15 cellular contexts compared by ENCODE assay signal in the genomic region with DNA sequence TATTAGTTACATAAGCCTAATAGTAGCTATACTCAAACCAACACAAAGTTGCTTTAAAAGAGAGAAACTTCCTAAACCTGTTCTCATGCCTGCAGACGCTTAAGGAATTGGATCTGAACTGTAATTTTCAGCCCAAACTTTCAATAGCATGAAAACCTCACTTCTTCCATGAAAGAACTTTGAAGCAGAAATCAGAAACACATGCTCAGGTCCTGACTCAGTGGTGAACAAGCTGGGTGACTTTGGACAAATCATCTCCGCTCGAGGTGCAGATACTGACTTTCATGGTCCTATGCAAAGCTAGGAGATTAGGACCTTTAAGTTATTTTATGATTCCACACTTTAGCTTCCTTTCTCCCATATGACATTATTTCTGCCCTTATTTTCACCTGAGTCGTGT. TPM values are rescaled to one million over a fixed set of nuclear protein-coding genes. Genes with fewer than 3 reads are reported as not detected.
A peak's percentile ranks its signal among the peaks of the same experiment; 100 is the strongest.
DNase-seq lines count a peak whose midpoint lies in the region; ATAC-seq, FAIRE-seq and TF ChIP-seq lines count a peak whose summit lies in the region.
"Had no signal": no experiment of that assay in that cellular context is flagged by ENCODE, and none has a peak within 500 bp of the region (broad histone marks: within the 10 kb centered on the region; RNA-seq: fewer than 3 reads in every experiment).

No MANE protein-coding gene starts in this region.

- H4K20me1 ChIP-seq in DOHH2 (ENCODE audit: control insufficient read depth, insufficient read depth, low read depth, low read length), result no peaks in the 10 kb centered on the region
- no peaks in the 10 kb centered on the region for H4K20me1 ChIP-seq in endothelial cell of umbilical vein (replicated peaks; ENCODE audit: control insufficient read depth, extremely low read depth, insufficient read depth, low read length)
- H4K20me1 ChIP-seq in PC-3 (ENCODE audit: low read length), result no peaks in the 10 kb centered on the region

- DNase-seq in endothelial cell of umbilical vein (ENCODE audit: low read depth, low spot score) (no peak), NOMO-1 (lab: John Stamatoyannopoulos, UW; ENCODE audit: unreplicated experiment in 2 of 2) (no peak), HTR-8/SVneo (ENCODE audit: insufficient read length, low spot score) (no peak), PC-3 (no peak), mesenteric fat pad (ENCODE audit: low spot score) (no peak)
- DNase-seq: COR-L47, NCI-H1048, NCI-H69 had no signal

- no peaks in the 10 kb centered on the region for H3K9me1 ChIP-seq in endothelial cell of umbilical vein (replicated peaks; ENCODE audit: control insufficient read depth, extremely low read depth, insufficient read depth, low read length)

- intact Hi-C loops in endothelial cell of umbilical vein (cut with micrococcal nuclease) (loop anchor here (5.0 kb wide), 1 partner anchor 108 kb away; no protein-coding TSS in a partner anchor), PC-3 (cut with micrococcal nuclease) (no loop called here)

- H3K79me2 ChIP-seq in ACC112 (ENCODE audit: control insufficient read depth, insufficient read depth, low read length, unreplicated experiment) (no peaks in the 10 kb centered on the region), DOHH2 (ENCODE audit: control insufficient read depth, low read length) (no peaks in the 10 kb centered on the region), endothelial cell of umbilical vein (ENCODE audit: control insufficient read depth, insufficient read depth, low read length) (no peaks in the 10 kb centered on the region), PC-3 (ENCODE audit: low read length) (no peaks in the 10 kb centered on the region)

- no peaks in the 10 kb centered on the region for H3K9me2 ChIP-seq in DOHH2 (replicated peaks; ENCODE audit: control insufficient read depth, low read length)
- H3K9me2 ChIP-seq in PC-3 (replicated peaks; ENCODE audit: low read length), result no peaks in the 10 kb centered on the region

- no TSS peak for BruUV-seq in endothelial cell of umbilical vein (replicated peaks; lab: Mats Ljungman, UMichigan)
- BruUV-seq in PC-3 (replicated peaks; lab: Mats Ljungman, UMichigan), result no TSS peak

- dilution Hi-C loops in endothelial cell of umbilical vein (cut with MboI; ENCODE audit: extremely low pct_ligation_motif_present, low sequenced_read_pairs), result no loop called here

- TF ChIP-seq POLR2A in endothelial cell of umbilical vein (IDR thresholded peaks at IDR 0.05; ENCODE audit: low read depth, low read length), result no peak

- H3K4me3 ChIP-seq in ACC112 (ENCODE audit: low read depth, low read length) (peak overlapping the region; percentile 71; the same call in 1 of the 2 replicates), DOHH2 (ENCODE audit: low read length) (peak overlapping the region; percentile 61), endothelial cell of umbilical vein (replicated peaks in 1 of 3; ENCODE audit: insufficient read depth in 1 of 3, low read depth in 1 of 3, low read length in 3 of 3) (no peak overlapping the region), PC-3 (ENCODE audit: low read length) (no peak overlapping the region)

- H3K4me1 ChIP-seq in ACC112 (ENCODE audit: control insufficient read depth, insufficient read depth, low read length, unreplicated experiment), result peaks cover 20% of the 10 kb centered on the region
- H3K4me1 ChIP-seq in DOHH2 (ENCODE audit: control insufficient read depth, low read length), result peaks cover 91% of the 10 kb centered on the region
- H3K4me1 ChIP-seq in endothelial cell of umbilical vein (ENCODE audit: control insufficient read depth, extremely low read depth, insufficient read depth, low read length), result peaks cover 4% of the 10 kb centered on the region
- peaks cover 11% of the 10 kb centered on the region; the same call in 1 of the 2 replicates for H3K4me1 ChIP-seq in PC-3 (ENCODE audit: insufficient read depth, low read length)

- H3K27me3 ChIP-seq in ACC112 (ENCODE audit: insufficient read depth, low read length) (no peaks in the 10 kb centered on the region), DOHH2 (ENCODE audit: control insufficient read depth, low read length) (no peaks in the 10 kb centered on the region), endothelial cell of umbilical vein (ENCODE audit: control insufficient read depth in 2 of 2, insufficient read depth in 2 of 2, low read length in 2 of 2) (no peaks in the 10 kb centered on the region), PC-3 (ENCODE audit: low read length) (no peaks in the 10 kb centered on the region)

- H3F3A ChIP-seq in DOHH2 (ENCODE audit: control insufficient read depth, insufficient read depth), result peaks cover 39% of the 10 kb centered on the region
- no peaks in the 10 kb centered on the region for H3F3A ChIP-seq in PC-3 (ENCODE audit: low read length, unreplicated experiment)

- H3K4me2 ChIP-seq in DOHH2 (ENCODE audit: low read length) (peak overlapping the region; percentile 83), endothelial cell of umbilical vein (ENCODE audit: insufficient read depth, low read length) (no peak overlapping the region), PC-3 (ENCODE audit: low read length) (no peak overlapping the region)

- H3K27ac ChIP-seq in ACC112 (ENCODE audit: low read depth, low read length) (peak overlapping the region; percentile 85), DOHH2 (ENCODE audit: low read depth, low read length) (peak overlapping the region; percentile 99), endothelial cell of umbilical vein (ENCODE audit: insufficient read depth, low read depth, low read length) (no peak overlapping the region), PC-3 (ENCODE audit: low read length) (no peak overlapping the region)

- H2AFZ ChIP-seq in ACC112 (ENCODE audit: low read length, unreplicated experiment), result peak overlapping the region; percentile 97
- H2AFZ ChIP-seq in endothelial cell of umbilical vein (ENCODE audit: low read depth, low read length), result no peak overlapping the region
- no peak overlapping the region for H2AFZ ChIP-seq in PC-3 (ENCODE audit: low read length)

- ATAC-seq in SK-N-SH treated with all-trans-retinoic acid at 6 μM for 48 hours (peak; percentile 54), PC-3 (no peak)

- TF ChIP-seq CTCF in DOHH2 (IDR thresholded peaks at IDR 0.05; ENCODE audit: low read depth, low read length, poor library complexity, severe bottlenecking) (no peak), endothelial cell of umbilical vein (IDR thresholded peaks at IDR 0.05; ENCODE audit: extremely low read depth in 1 of 2, insufficient read depth in 1 of 2, low read depth in 1 of 2, low read length in 2 of 2) (no peak), PC-3 (conservative IDR thresholded peaks at IDR 0.05; ENCODE audit: low read depth, low read length) (no peak)

- H3K36me3 ChIP-seq in ACC112 (ENCODE audit: insufficient read depth, low read length) (no peaks in the 10 kb centered on the region), DOHH2 (ENCODE audit: control insufficient read depth, low read length) (peaks cover 2% of the 10 kb centered on the region; the same call in 1 of the 2 replicates), endothelial cell of umbilical vein (ENCODE audit: control insufficient read depth in 2 of 2, extremely low read depth in 1 of 2, insufficient read depth in 2 of 2, low read length in 2 of 2) (no peaks in the 10 kb centered on the region), PC-3 (ENCODE audit: low read depth, low read length) (no peaks in the 10 kb centered on the region)

- H3K9me3 ChIP-seq in DOHH2 (ENCODE audit: control insufficient read depth, insufficient read depth, low read length) (no peaks in the 10 kb centered on the region), endothelial cell of umbilical vein (replicated peaks; ENCODE audit: control insufficient read depth, insufficient read depth, low read length) (no peaks in the 10 kb centered on the region), PC-3 (ENCODE audit: low read length) (no peaks in the 10 kb centered on the region)

- H3K9ac ChIP-seq in endothelial cell of umbilical vein (replicated peaks; ENCODE audit: extremely low read depth, insufficient read depth, low read length) (no peak overlapping the region), PC-3 (ENCODE audit: low read length) (no peak overlapping the region)

- CTCF ChIA-PET in endothelial cell of umbilical vein (lab: Charles Lee) (interaction anchor here (1.1 to 1.6 kb wide), 2 partner anchors 9 to 110 kb away, joined by 3 to 4 read pairs; no protein-coding TSS in a partner anchor), PC-3 (lab: Charles Lee) (no interaction called here)

- FAIRE-seq in endothelial cell of umbilical vein (lab: Jason Lieb, UNC) (peak; percentile 18), HTR-8/SVneo (lab: Jason Lieb, UNC) (no peak)

- POLR2A ChIA-PET in endothelial cell of umbilical vein (lab: Charles Lee) (no interaction called here), PC-3 (lab: Charles Lee; ENCODE audit: unreplicated experiment) (no interaction called here)

TF ChIP-seq in SK-N-SH treated with all-trans-retinoic acid at 6 μM for 48 hours, 23 proteins besides CTCF, POLR2A, EP300 and RAD21 (continues in another document):
- TF ChIP-seq CSDC2 (CRISPR knock-in tag; IDR thresholded peaks at IDR 0.05), result no peak
- TF ChIP-seq ZNF70 (CRISPR knock-in tag; IDR thresholded peaks at IDR 0.05), result no peak
- TF ChIP-seq ARNTL (CRISPR knock-in tag; IDR thresholded peaks at IDR 0.05; ENCODE audit: borderline replicate concordance, low read depth), result no peak

TF ChIP-seq in endothelial cell of umbilical vein, 7 proteins besides CTCF, POLR2A, EP300 and RAD21 (continues in another document):
- TF ChIP-seq POLR2AphosphoS5 (IDR thresholded peaks at IDR 0.05; ENCODE audit: insufficient read depth, low read depth, low read length), result no peak
- no peak for TF ChIP-seq FOS (IDR thresholded peaks at IDR 0.05; ENCODE audit: borderline replicate concordance, insufficient read depth, low read length)
- TF ChIP-seq GATA2 (IDR thresholded peaks at IDR 0.05; ENCODE audit: insufficient read depth, insufficient read length, low read depth, low read length), result no peak
- TF ChIP-seq MYC (IDR thresholded peaks at IDR 0.05; ENCODE audit: low read depth, low read length), result no peak
- TF ChIP-seq JUN (IDR thresholded peaks at IDR 0.05; ENCODE audit: borderline replicate concordance, insufficient read depth, insufficient read length, low read depth), result no peak
- TF ChIP-seq EZH2 (IDR thresholded peaks at IDR 0.05; ENCODE audit: borderline replicate concordance, low read depth, low read length, severe bottlenecking), result no peak

RNA-seq across cellular contexts. Expression of a gene that starts 36.5 kb away (rescaled TPM):
- total RNA-seq in endothelial cell of umbilical vein (not detected in 2 replicates), PC-3 (2014; rRNA removed) (not detected in 2 replicates), mesenteric fat pad (not detected)
- polyA plus RNA-seq in endothelial cell of umbilical vein, result not detected in 2 replicates
- not detected in 2 replicates for polyA plus RNA-seq in endothelial cell of umbilical vein (2011; cell fraction: cytosol; rRNA removed)
- polyA plus RNA-seq in endothelial cell of umbilical vein (2011; cell fraction: nucleus; rRNA removed), result not detected in 2 replicates
- not detected in 2 replicates for polyA plus RNA-seq in endothelial cell of umbilical vein (2012)
- polyA minus RNA-seq in endothelial cell of umbilical vein, result not detected in 2 replicates
- polyA minus RNA-seq in endothelial cell of umbilical vein (2011; cell fraction: cytosol; rRNA and poly(A)+ RNA removed), result not detected
- not detected in 2 replicates for polyA minus RNA-seq in endothelial cell of umbilical vein (2011; cell fraction: nucleus; rRNA and poly(A)+ RNA removed)
- total RNA-seq: cerebellum; liver; posterior vena cava; T-helper 2 cell treated with Interferon-gamma antibody and Interleukin-4, amounts not matched to agents 100 ng/mL and 5 ng/mL, for 36 hours had no signal
- polyA plus RNA-seq: liver had no signal

Comparison
In these comparisons a context has a peak if more than half of its experiments do, and no peak if none do; other contexts are left out.
1. H3K27ac ChIP-seq: peak in ACC112 (single experiment) and DOHH2 (single experiment); none in endothelial cell of umbilical vein (single experiment) and PC-3 (single experiment).
2. H3K4me3 ChIP-seq: peak in ACC112 (single experiment) and DOHH2 (single experiment); none in endothelial cell of umbilical vein (0 of 3) and PC-3 (single experiment).